Comparison of ENCODE assay signal across 8 cellular contexts in genomic region chr12:124744659-124745467, GRCh38.
DNase-seq lines count a peak whose midpoint lies in the region; ATAC-seq and TF ChIP-seq lines count a peak whose summit lies in the region.

No MANE protein-coding gene starts in this region.

- peak overlapping the region; percentile 24 to 48 for H3K4me3 Mint-ChIP-seq in stimulated activated naive B cell treated with anti-CD40 and anti-IgM and Interleukin-4, amounts not matched to agents 10 μg/mL and 1 μg/mL and 100 μg/mL, for 72 hours

- peak; percentile 23 to 33 for ATAC-seq in stimulated activated naive B cell treated with anti-CD40 and anti-IgM and Interleukin-4, amounts not matched to agents 10 μg/mL and 1 μg/mL and 100 μg/mL, for 72 hours (replicated peaks)

- peaks cover 26 to 40% of the 10 kb centered on the region in 2 donors for H3K27me3 Mint-ChIP-seq in stimulated activated naive B cell treated with anti-CD40 and anti-IgM and Interleukin-4, amounts not matched to agents 10 μg/mL and 1 μg/mL and 100 μg/mL, for 72 hours

- TF ChIP-seq CTCF in dorsolateral prefrontal cortex (IDR thresholded peaks at IDR 0.05 in 54 of 56, conservative IDR thresholded peaks at IDR 0.05 in 2 of 56; ENCODE audit: low read depth in 1 of 56, partially characterized antibody in 56 of 56), result no peak

- H3K36me3 Mint-ChIP-seq in stimulated activated naive B cell treated with anti-CD40 and anti-IgM and Interleukin-4, amounts not matched to agents 10 μg/mL and 1 μg/mL and 100 μg/mL, for 72 hours, result peaks cover 0 to 2% of the 10 kb centered on the region in 2 donors

- no peaks in the 10 kb centered on the region for H3K27me3 ChIP-seq in dorsolateral prefrontal cortex

- no peak overlapping the region for H3K4me3 ChIP-seq in dorsolateral prefrontal cortex

- no peak overlapping the region for H3K27ac Mint-ChIP-seq in stimulated activated naive B cell treated with anti-CD40 and anti-IgM and Interleukin-4, amounts not matched to agents 10 μg/mL and 1 μg/mL and 100 μg/mL, for 72 hours

- H3K4me1 Mint-ChIP-seq in stimulated activated naive B cell treated with anti-CD40 and anti-IgM and Interleukin-4, amounts not matched to agents 10 μg/mL and 1 μg/mL and 100 μg/mL, for 72 hours, result peaks cover 27 to 44% of the 10 kb centered on the region in 2 donors

- intact Hi-C loops in dorsolateral prefrontal cortex (cut with DNase I), result loop anchor here (5.0 kb wide), 1 partner anchor 83 kb away; no protein-coding TSS in a partner anchor

- peak overlapping the region; percentile 73 to 97 (median 92) for H3K27ac ChIP-seq in dorsolateral prefrontal cortex

- no peaks in the 10 kb centered on the region for H3K9me3 Mint-ChIP-seq in stimulated activated naive B cell treated with anti-CD40 and anti-IgM and Interleukin-4, amounts not matched to agents 10 μg/mL and 1 μg/mL and 100 μg/mL, for 72 hours

- peak; percentile 38 for DNase-seq in NCI-H146 (lab: John Stamatoyannopoulos, UW)
- no peak for DNase-seq in NCI-H146 treated with DMSO at 0.1 percent for 48 hours (lab: John Stamatoyannopoulos, UW; ENCODE audit: unreplicated experiment)
- peak; percentile 90 for DNase-seq in NCI-H1694 (lab: John Stamatoyannopoulos, UW)
- DNase-seq in dorsolateral prefrontal cortex, result no peak
- DNase-seq in stimulated activated naive B cell treated with anti-CD40 and anti-IgM and Interleukin-4, amounts not matched to agents 10 μg/mL and 1 μg/mL and 100 μg/mL, for 72 hours, result no peak
- no peak for DNase-seq in NOMO-1 (lab: John Stamatoyannopoulos, UW; ENCODE audit: unreplicated experiment in 2 of 2)
- DNase-seq in HK-2 (ENCODE audit: unreplicated experiment), result no peak
- no peak for DNase-seq in stimulated activated CD4-positive, alpha-beta T cell treated with anti-CD3 and anti-CD28 coated beads, Interleukin-4, amount 100 ng/mL, for 1 hour

Comparison
In these comparisons a context has a peak if more than half of its experiments do, and no peak if none do; other contexts are left out.
1. DNase-seq: peak in NCI-H146 (single experiment) and NCI-H1694 (single experiment); none in NCI-H146 treated with DMSO at 0.1 percent for 48 hours (single experiment), dorsolateral prefrontal cortex (0 of 10), stimulated activated naive B cell treated with anti-CD40 and anti-IgM and Interleukin-4, amounts not matched to agents 10 μg/mL and 1 μg/mL and 100 μg/mL, for 72 hours (single experiment), NOMO-1 (0 of 2), HK-2 (single experiment) and stimulated activated CD4-positive, alpha-beta T cell treated with anti-CD3 and anti-CD28 coated beads, Interleukin-4, amount 100 ng/mL, for 1 hour (single experiment).